In genomic region chr7:91265693-91266066, GRCh38 we compare ENCODE assay signal across 9 cellular contexts. TPM values are rescaled to one million over a fixed set of nuclear protein-coding genes. Genes with fewer than 3 reads are reported as not detected.
DNase-seq lines count a peak whose midpoint lies in the region; ATAC-seq, FAIRE-seq and TF ChIP-seq lines count a peak whose summit lies in the region.
"Had no signal": no experiment of that assay in that cellular context is flagged by ENCODE, and none has a peak within 500 bp of the region (broad histone marks: within the 10 kb centered on the region; RNA-seq: fewer than 3 reads in every experiment).

No MANE protein-coding gene starts in this region.

- no peak overlapping the region for H3K18ac ChIP-seq in mesendoderm (ENCODE audit: low read length)

- intact Hi-C loops in left ventricle myocardium superior (cut with micrococcal nuclease) (loop anchor here (5.0 kb wide), 1 partner anchor 183 kb away; no protein-coding TSS in a partner anchor), breast epithelium (cut with DNase I; ENCODE audit: low total_unique reads) (no loop called here)

- ATAC-seq in left ventricle myocardium superior (no peak), GM18873 (IDR thresholded peaks at IDR 0.05; ENCODE audit: low FRiP score, unreplicated experiment) (no peak), HG03025 (IDR thresholded peaks at IDR 0.05; ENCODE audit: low FRiP score, unreplicated experiment) (no peak)
- ATAC-seq: effector memory CD8-positive, alpha-beta T cell had no signal

- H3K4me1 ChIP-seq in cardiac muscle cell (ENCODE audit: low read depth) = peaks cover 10% of the 10 kb centered on the region
- no peaks in the 10 kb centered on the region for H3K4me1 ChIP-seq in breast epithelium
- H3K4me1 ChIP-seq in mesendoderm (ENCODE audit: control insufficient read depth, low read depth, low read length) = peaks cover 9% of the 10 kb centered on the region

- H3K27ac ChIP-seq in cardiac muscle cell (no peak overlapping the region), breast epithelium (peak overlapping the region; percentile 95 to 96), mesendoderm (ENCODE audit: low read depth, low read length) (no peak overlapping the region)

- no peaks in the 10 kb centered on the region for H3K36me3 ChIP-seq in cardiac muscle cell
- H3K36me3 ChIP-seq in breast epithelium = no peaks in the 10 kb centered on the region
- H3K36me3 ChIP-seq in mesendoderm (ENCODE audit: control insufficient read depth, insufficient read depth, low read length) = no peaks in the 10 kb centered on the region

- H2BK120ac ChIP-seq in mesendoderm (ENCODE audit: low read depth, low read length) = no peak overlapping the region

- no peak for TF ChIP-seq CTCF in cardiac muscle cell (IDR thresholded peaks at IDR 0.05; ENCODE audit: low read depth, low read length)
- no peak for TF ChIP-seq CTCF in breast epithelium (IDR thresholded peaks at IDR 0.05)

- peak overlapping the region; percentile 85 for H3K4me2 ChIP-seq in mesendoderm (ENCODE audit: low read length)

- peak overlapping the region; percentile 54 for H3K9ac ChIP-seq in mesendoderm (ENCODE audit: low read length)

- H2AK5ac ChIP-seq in mesendoderm (ENCODE audit: low read length) = no peak overlapping the region

- no peak overlapping the region for H3K4ac ChIP-seq in mesendoderm (ENCODE audit: low read depth, low read length)

- peak; percentile 18 for DNase-seq in cardiac muscle cell (ENCODE audit: low read depth in 1 of 2, low spot score in 1 of 2)
- no peak for DNase-seq in left ventricle myocardium superior
- no peak for DNase-seq in breast epithelium (ENCODE audit: low spot score in 2 of 2)
- DNase-seq in mesendoderm = no peak
- no peak for DNase-seq in urothelium cell line (ENCODE audit: low spot score)
- no peak for DNase-seq in retina
- DNase-seq: effector memory CD8-positive, alpha-beta T cell had no signal

- H3K27me3 ChIP-seq in cardiac muscle cell = peaks cover 68% of the 10 kb centered on the region
- H3K27me3 ChIP-seq in breast epithelium = no peaks in the 10 kb centered on the region
- H3K27me3 ChIP-seq in mesendoderm (ENCODE audit: insufficient read depth, low read length, poor library complexity) = peaks cover 27% of the 10 kb centered on the region

- no peak overlapping the region for H4K8ac ChIP-seq in mesendoderm (ENCODE audit: low read depth, low read length)

- no CpG with 5 or more reads among the region's 31 CpGs for WGBS in mesendoderm (ENCODE audit: extremely low coverage, insufficient coverage, low lambda C conversion rate)

- H3K9me3 ChIP-seq in cardiac muscle cell (ENCODE audit: low read depth) = no peaks in the 10 kb centered on the region
- H3K9me3 ChIP-seq in breast epithelium = no peaks in the 10 kb centered on the region

- no peak overlapping the region for H2BK5ac ChIP-seq in mesendoderm (ENCODE audit: low read length)

- H2BK15ac ChIP-seq in mesendoderm (replicated peaks; ENCODE audit: low read depth) = no peak overlapping the region

- H3K4me3 ChIP-seq in cardiac muscle cell (peak overlapping the region; percentile 69), breast epithelium (peak overlapping the region; percentile 86 to 94 (median 92)), mesendoderm (ENCODE audit: low read length) (no peak overlapping the region)

- peak overlapping the region; percentile 84 for H3K56ac ChIP-seq in mesendoderm (ENCODE audit: low read length)

- no peaks in the 10 kb centered on the region for H3K79me2 ChIP-seq in mesendoderm (ENCODE audit: control insufficient read depth, insufficient read depth, low read length)

- TF ChIP-seq POLR2A in breast epithelium (IDR thresholded peaks at IDR 0.05) = no peak

- FAIRE-seq in urothelium cell line (lab: Jason Lieb, UNC) = peak; percentile 40

- H4K5ac ChIP-seq in mesendoderm (ENCODE audit: low read length) = no peak overlapping the region

- no peaks in the 10 kb centered on the region for H3K79me1 ChIP-seq in mesendoderm (ENCODE audit: low read length)

- H3K23ac ChIP-seq in mesendoderm (ENCODE audit: low read length) = peak overlapping the region; percentile 57

RNA-seq across cellular contexts. Expression of gene FZD1, which starts 1.4 kb away (rescaled TPM):
- total RNA-seq in cardiac muscle cell = 14.9 and 19.0 TPM in 2 replicates
- 11.2 and 14.2 TPM in 2 replicates for polyA plus RNA-seq in cardiac muscle cell
- 12.1 TPM for total RNA-seq in left ventricle myocardium superior
- 10 to 100 TPM; 11.0 to 36.1 (median 20.0) TPM for total RNA-seq in breast epithelium
- polyA plus RNA-seq in mesendoderm (2013, experiment 1 of 2) = 0.98 TPM
- 0.97 TPM for polyA plus RNA-seq in mesendoderm (2013, experiment 2 of 2)

Comparison
In these comparisons a context has a peak if more than half of its experiments do, and no peak if none do; other contexts are left out.
1. DNase-seq: peak in cardiac muscle cell (2 of 2); none in left ventricle myocardium superior (single experiment), breast epithelium (0 of 2), mesendoderm (single experiment), urothelium cell line (single experiment) and retina (single experiment).
2. H3K27ac ChIP-seq: peak in breast epithelium (2 of 2); none in cardiac muscle cell (single experiment) and mesendoderm (single experiment).